8 cellular contexts compared by ENCODE assay signal in genomic region chr17:76585649-76586593, GRCh38. TPM values are rescaled to one million over a fixed set of nuclear protein-coding genes. Genes with fewer than 3 reads are reported as not detected.
DNase-seq lines count a peak whose midpoint lies in the region; ATAC-seq, FAIRE-seq and TF ChIP-seq lines count a peak whose summit lies in the region.

ST6GALNAC2 (minus strand) TSS chr17:76585860; CDS start chr17:76585808, 52 bp downstream.

- H3K4me2 ChIP-seq in astrocyte (ENCODE audit: low read length) (peak within 1 kb of the TSS; percentile 92), hepatocyte (peak within 1 kb of the TSS; percentile 97)

- H4K20me1 ChIP-seq in astrocyte (ENCODE audit: insufficient read depth, low read length): no peaks in the 10 kb centered on the region
- no peaks in the 10 kb centered on the region for H4K20me1 ChIP-seq in hepatocyte (ENCODE audit: insufficient read depth, poor library complexity, severe bottlenecking)

- TF ChIP-seq CTCF in AG09309 (IDR thresholded peaks at IDR 0.05; ENCODE audit: control insufficient read depth, insufficient read depth, low read depth, low read length, missing control alignments): peak; percentile 29
- TF ChIP-seq CTCF in astrocyte (IDR thresholded peaks at IDR 0.05; ENCODE audit: insufficient read depth, low read depth, low read length): no peak
- TF ChIP-seq CTCF in hepatocyte (IDR thresholded peaks at IDR 0.05; ENCODE audit: poor library complexity): peak; percentile 42
- TF ChIP-seq CTCF in retinal pigment epithelial cell (conservative IDR thresholded peaks at IDR 0.05; ENCODE audit: low read depth, low read length): peak; percentile 38

- no peaks in the 10 kb centered on the region for H3K9me2 ChIP-seq in hepatocyte (replicated peaks; ENCODE audit: insufficient read depth)

- peaks cover 2% of the 10 kb centered on the region for H3K9me3 ChIP-seq in astrocyte (ENCODE audit: insufficient read depth, low read depth, low read length)
- H3K9me3 ChIP-seq in hepatocyte (ENCODE audit: low read depth): no peaks in the 10 kb centered on the region

- peak within 1 kb of the TSS; percentile 41 for H3K27ac Mint-ChIP-seq in astrocyte (ENCODE audit: unreplicated experiment)

- H3K4me3 Mint-ChIP-seq in astrocyte (ENCODE audit: unreplicated experiment): peak within 1 kb of the TSS; percentile 40

- peak within 1 kb of the TSS; percentile 54 for H3K9ac ChIP-seq in astrocyte (ENCODE audit: low read length)

- FAIRE-seq in astrocyte (lab: Jason Lieb, UNC): no peak

- H3K27ac ChIP-seq in astrocyte (ENCODE audit: low read depth, low read length): no peak within 1 kb of the TSS
- H3K27ac ChIP-seq in hepatocyte: no peak within 1 kb of the TSS

- WGBS in hepatocyte (ENCODE audit: low lambda C conversion rate, missing lambda C conversion rate): 2% methylated on average over 51 of the region's 84 CpGs

- H2AFZ ChIP-seq in astrocyte (ENCODE audit: low read depth, low read length): peak within 1 kb of the TSS; percentile 83
- peak within 1 kb of the TSS; percentile 54 for H2AFZ ChIP-seq in hepatocyte

- H3K27me3 ChIP-seq in H7 (ENCODE audit: control insufficient read depth, insufficient read depth, low read length) (peaks cover 48% of the 10 kb centered on the region), astrocyte (ENCODE audit: insufficient read depth, low read length) (peaks cover 25% of the 10 kb centered on the region), hepatocyte (peaks cover 32% of the 10 kb centered on the region)

- peaks cover 15% of the 10 kb centered on the region for H3K4me1 ChIP-seq in astrocyte (ENCODE audit: insufficient read depth, low read length)
- peaks cover 13% of the 10 kb centered on the region for H3K4me1 ChIP-seq in hepatocyte (ENCODE audit: insufficient read depth)

- peaks cover 55% of the 10 kb centered on the region for H3K27me3 Mint-ChIP-seq in astrocyte (ENCODE audit: low read depth, unreplicated experiment)

- H3K79me2 ChIP-seq in astrocyte (ENCODE audit: insufficient read depth, low read length) (no peaks in the 10 kb centered on the region), hepatocyte (no peaks in the 10 kb centered on the region)

- H3K36me3 Mint-ChIP-seq in astrocyte (ENCODE audit: low read depth, unreplicated experiment): peaks cover 3% of the 10 kb centered on the region

- no peaks in the 10 kb centered on the region for H3K36me3 ChIP-seq in H7 (replicated peaks; ENCODE audit: control insufficient read depth, insufficient read depth, low read length)
- no peaks in the 10 kb centered on the region for H3K36me3 ChIP-seq in astrocyte (ENCODE audit: insufficient read depth, low read length)
- H3K36me3 ChIP-seq in hepatocyte (replicated peaks; ENCODE audit: insufficient read depth, low read depth): no peaks in the 10 kb centered on the region

- peak within 1 kb of the TSS; percentile 49 for H3K4me3 ChIP-seq in AG09309 (ENCODE audit: control insufficient read depth, low read depth, low read length)
- peak within 1 kb of the TSS; percentile 59 for H3K4me3 ChIP-seq in H7 (ENCODE audit: insufficient read depth, low read depth, low read length)
- peak within 1 kb of the TSS; percentile 55 for H3K4me3 ChIP-seq in astrocyte (ENCODE audit: insufficient read depth, low read depth, low read length)
- H3K4me3 ChIP-seq in hepatocyte: peak within 1 kb of the TSS; percentile 35
- H3K4me3 ChIP-seq in retinal pigment epithelial cell (ENCODE audit: low read length): peak within 1 kb of the TSS; percentile 49

- peaks cover 4% of the 10 kb centered on the region for H3K4me1 Mint-ChIP-seq in astrocyte (ENCODE audit: low read depth, unreplicated experiment)

- DNase-seq in AG09309 (ENCODE audit: low read depth): no peak
- DNase-seq in H7: peak; percentile 84
- DNase-seq in RPMI8226: peak; percentile 70
- no peak for DNase-seq in astrocyte (ENCODE audit: low read depth)
- peak; percentile 83 for DNase-seq in hepatocyte (ENCODE audit: low spot score)
- DNase-seq in retinal pigment epithelial cell (ENCODE audit: low read depth): no peak

- ATAC-seq in GM19035 (IDR thresholded peaks at IDR 0.05; ENCODE audit: unreplicated experiment) (no peak), HG03095 (IDR thresholded peaks at IDR 0.05; ENCODE audit: unreplicated experiment) (no peak)

- H3K9me3 Mint-ChIP-seq in astrocyte (ENCODE audit: unreplicated experiment): peaks cover 12% of the 10 kb centered on the region

RNA-seq across cellular contexts. Expression of gene ST6GALNAC2, which starts in this region (rescaled TPM):
- total RNA-seq in H7 (2014; rRNA removed; shearing (Covaris generic)): 1.7 and 2.4 TPM in 2 replicates
- total RNA-seq in astrocyte (0.79 TPM in 1 of 2 replicates, not detected in the other), hepatocyte (1.4 and 2.3 TPM in 2 replicates)
- polyA plus RNA-seq in hepatocyte: 1.8 and 2.8 TPM in 2 replicates

Comparison
In these comparisons a context has a peak if more than half of its experiments do, and no peak if none do; other contexts are left out.
1. DNase-seq: peak in H7 (single experiment), RPMI8226 (single experiment) and hepatocyte (single experiment); none in AG09309 (single experiment), astrocyte (single experiment) and retinal pigment epithelial cell (single experiment).
2. Peak in every context shown above with its lines, with median percentiles within 50 percentile points of each other: H3K4me3 ChIP-seq.